In the genomic region with DNA sequence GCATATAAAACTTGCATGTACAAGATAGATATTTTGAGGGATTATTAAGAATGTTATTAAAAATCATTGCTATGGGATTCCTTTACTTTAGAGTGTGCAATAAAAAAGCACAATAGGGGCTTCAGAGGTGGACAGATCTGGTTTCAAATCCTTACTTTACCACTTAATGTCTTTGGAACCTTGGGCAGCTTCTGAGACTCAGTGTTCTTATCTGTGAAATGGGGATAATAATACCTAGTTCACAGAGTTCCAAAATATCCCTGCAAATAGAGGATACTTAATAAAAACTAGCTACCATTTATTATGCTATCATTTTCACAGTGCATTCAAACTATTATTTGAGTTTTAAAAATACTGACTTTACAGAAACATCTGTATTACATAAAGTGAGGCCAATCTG, we compare ENCODE assay signal across 29 cellular contexts.
"Had no signal": no experiment of that assay in that cellular context is flagged by ENCODE, and none has a peak within 500 bp of the region (broad histone marks: within the 10 kb centered on the region; RNA-seq: fewer than 3 reads in every experiment).

No MANE protein-coding gene starts in this region.

- H3K9me3 Mint-ChIP-seq: stimulated activated effector memory CD8-positive, alpha-beta T cell treated with anti-CD3 and anti-CD28 coated beads, Interleukin-12 subunit alpha, Interleukin-12 subunit beta, amount 100 ng/mL, for 72 hours; stimulated activated naive B cell treated with anti-CD40 and anti-IgM and Interleukin-4, amounts not matched to agents 10 μg/mL and 1 μg/mL and 100 μg/mL, for 72 hours; stimulated activated naive CD8-positive, alpha-beta T cell treated with anti-CD3 and anti-CD28 coated beads, Interleukin-15, Interleukin-2, amounts not matched to agents 100 ng/mL and 50 ng/mL, for 24 hours; type B pancreatic cell had no signal

- H3K27me3 Mint-ChIP-seq: stimulated activated naive CD8-positive, alpha-beta T cell treated with anti-CD3 and anti-CD28 coated beads, Interleukin-15, amount 100 ng/mL, for 72 hours had no signal

- ATAC-seq: stimulated activated effector memory CD8-positive, alpha-beta T cell treated with anti-CD3 and anti-CD28 coated beads, Interleukin-12 subunit alpha, Interleukin-12 subunit beta, amount 100 ng/mL, for 72 hours; stimulated activated memory B cell treated with anti-CD40 and anti-IgM and Interleukin-4, amounts not matched to agents 10 μg/mL and 1 μg/mL and 100 μg/mL, for 72 hours; stimulated activated naive B cell treated with anti-CD40 and anti-IgM and Interleukin-4, amounts not matched to agents 10 μg/mL and 1 μg/mL and 100 μg/mL, for 72 hours; stimulated activated naive CD8-positive, alpha-beta T cell treated with anti-CD3 and anti-CD28 coated beads, Interleukin-15, amount 100 ng/mL, for 72 hours; stimulated activated naive CD8-positive, alpha-beta T cell treated with anti-CD3 and anti-CD28 coated beads, Interleukin-15, Interleukin-2, amounts not matched to agents 100 U/mL and 50 U/mL, for 24 hours; upper lobe of right lung had no signal

- H3K4me1 Mint-ChIP-seq: stimulated activated effector memory CD8-positive, alpha-beta T cell treated with anti-CD3 and anti-CD28 coated beads, Interleukin-12 subunit alpha, Interleukin-12 subunit beta, amount 100 ng/mL, for 72 hours; stimulated activated memory B cell treated with anti-CD40 and anti-IgM and Interleukin-4, amounts not matched to agents 10 μg/mL and 1 μg/mL and 100 μg/mL, for 72 hours; stimulated activated naive B cell treated with anti-CD40 and anti-IgM and Interleukin-4, amounts not matched to agents 10 μg/mL and 1 μg/mL and 100 μg/mL, for 72 hours; stimulated activated naive CD8-positive, alpha-beta T cell treated with anti-CD3 and anti-CD28 coated beads, Interleukin-15, amount 100 ng/mL, for 72 hours had no signal

- H3K27ac ChIP-seq: stomach, suprapubic skin, testis, thoracic aorta, thyroid gland, tibial artery, tibial nerve, transverse colon, upper lobe of left lung, upper lobe of right lung, uterus, vagina had no signal

- DNase-seq: stimulated activated CD4-positive, alpha-beta T cell treated with anti-CD3 and anti-CD28 coated beads, Interleukin-2, amount 100 ng/mL, for 48 hours; stimulated activated CD4-positive, alpha-beta T cell treated with anti-CD3 and anti-CD28 coated beads, Interleukin-4, amount 100 ng/mL, for 1 hour; stimulated activated CD4-positive, alpha-beta T cell treated with anti-CD3 and anti-CD28 coated beads, Interleukin-4, amount 100 ng/mL, for 24 hours; stimulated activated CD4-positive, alpha-beta T cell treated with anti-CD3 and anti-CD28 coated beads, Interleukin-4, amount 100 ng/mL, for 4 hours; stimulated activated CD8-positive, alpha-beta memory T cell treated with anti-CD3 and anti-CD28 coated beads, Interleukin-4, amount 100 ng/mL, for 48 hours; stimulated activated naive B cell treated with anti-CD40 and anti-IgM and Interleukin-4, amounts not matched to agents 10 μg/mL and 1 μg/mL and 100 μg/mL, for 72 hours; stimulated activated naive CD4-positive, alpha-beta T cell; stimulated activated naive CD4-positive, alpha-beta T cell treated with Interleukin-2 at 50 U/mL for 16 hours; stimulated activated naive CD8-positive, alpha-beta T cell treated with anti-CD3 and anti-CD28 coated beads, Interleukin-15, amount 100 ng/mL, for 72 hours; stimulated activated naive CD8-positive, alpha-beta T cell treated with anti-CD3 and anti-CD28 coated beads, Interleukin-15, Interleukin-2, amounts not matched to agents 100 U/mL and 50 U/mL, for 24 hours; stomach; substantia nigra; testis; thyroid gland; tibial artery; transverse colon; trophoblast cell; upper lobe of left lung; upper lobe of right lung; uterus had no signal

- H3K4me3 Mint-ChIP-seq: stimulated activated effector memory CD8-positive, alpha-beta T cell treated with anti-CD3 and anti-CD28 coated beads, Interleukin-12 subunit alpha, Interleukin-12 subunit beta, amount 100 ng/mL, for 72 hours; stimulated activated memory B cell treated with anti-CD40 and anti-IgM and Interleukin-4, amounts not matched to agents 10 μg/mL and 1 μg/mL and 100 μg/mL, for 72 hours; stimulated activated naive B cell treated with anti-CD40 and anti-IgM and Interleukin-4, amounts not matched to agents 10 μg/mL and 1 μg/mL and 100 μg/mL, for 72 hours; stimulated activated naive CD8-positive, alpha-beta T cell treated with anti-CD3 and anti-CD28 coated beads, Interleukin-15, amount 100 ng/mL, for 72 hours; stimulated activated naive CD8-positive, alpha-beta T cell treated with anti-CD3 and anti-CD28 coated beads, Interleukin-15, Interleukin-2, amounts not matched to agents 100 ng/mL and 50 ng/mL, for 24 hours; type B pancreatic cell had no signal

- H3K36me3 ChIP-seq: stomach, suprapubic skin, thoracic aorta, thyroid gland, tibial artery, tibial nerve, transverse colon, upper lobe of left lung, upper lobe of right lung, uterus, vagina had no signal

- FAIRE-seq: urothelium cell line had no signal

- H3K4me1 ChIP-seq: stomach, suprapubic skin, testis, thyroid gland, tibial artery, tibial nerve, upper lobe of left lung, upper lobe of right lung, uterus, vagina had no signal

- H3K9me3 ChIP-seq: stomach, suprapubic skin, testis, thoracic aorta, thyroid gland, tibial artery, tibial nerve, transverse colon, upper lobe of left lung, upper lobe of right lung, uterus, vagina had no signal

- H3K4me3 ChIP-seq: stomach, suprapubic skin, testis, thoracic aorta, thyroid gland, tibial artery, tibial nerve, transverse colon, upper lobe of left lung, upper lobe of right lung, uterus, vagina had no signal

- H3K36me3 Mint-ChIP-seq: stimulated activated effector memory CD8-positive, alpha-beta T cell treated with anti-CD3 and anti-CD28 coated beads, Interleukin-12 subunit alpha, Interleukin-12 subunit beta, amount 100 ng/mL, for 72 hours; stimulated activated memory B cell treated with anti-CD40 and anti-IgM and Interleukin-4, amounts not matched to agents 10 μg/mL and 1 μg/mL and 100 μg/mL, for 72 hours; stimulated activated naive B cell treated with anti-CD40 and anti-IgM and Interleukin-4, amounts not matched to agents 10 μg/mL and 1 μg/mL and 100 μg/mL, for 72 hours; type B pancreatic cell had no signal

- H3K27me3 ChIP-seq: stomach, suprapubic skin, testis, thyroid gland, tibial nerve, transverse colon, upper lobe of left lung, upper lobe of right lung, uterus, vagina had no signal

- H3K27ac Mint-ChIP-seq: stimulated activated effector memory CD8-positive, alpha-beta T cell treated with anti-CD3 and anti-CD28 coated beads, Interleukin-12 subunit alpha, Interleukin-12 subunit beta, amount 100 ng/mL, for 72 hours; stimulated activated memory B cell treated with anti-CD40 and anti-IgM and Interleukin-4, amounts not matched to agents 10 μg/mL and 1 μg/mL and 100 μg/mL, for 72 hours; stimulated activated naive B cell treated with anti-CD40 and anti-IgM and Interleukin-4, amounts not matched to agents 10 μg/mL and 1 μg/mL and 100 μg/mL, for 72 hours; stimulated activated naive CD8-positive, alpha-beta T cell treated with anti-CD3 and anti-CD28 coated beads, Interleukin-15, amount 100 ng/mL, for 72 hours; type B pancreatic cell had no signal
